ENCODE assay signal across 16 cellular contexts in the genomic region with DNA sequence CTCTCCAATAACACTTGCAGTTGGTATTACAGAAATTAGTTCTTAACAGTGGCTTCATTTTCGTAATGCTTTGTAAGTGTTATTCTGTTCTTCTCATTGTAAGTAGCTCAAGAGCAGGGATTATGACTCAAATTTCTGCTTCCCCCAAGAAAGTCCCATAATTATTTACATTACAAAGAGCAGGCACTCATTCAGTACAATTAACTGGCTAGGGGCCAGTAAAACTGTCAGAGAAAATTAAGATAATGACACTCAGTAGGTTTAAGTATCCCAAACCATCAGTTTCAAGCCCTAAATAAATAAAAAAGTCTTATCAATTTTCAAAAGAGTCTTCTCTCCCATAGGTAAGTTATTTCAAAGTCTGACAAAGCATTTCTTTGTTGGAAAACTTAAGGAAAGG.
"Had no signal": no experiment of that assay in that cellular context is flagged by ENCODE, and none has a peak within 500 bp of the region (broad histone marks: within the 10 kb centered on the region; RNA-seq: fewer than 3 reads in every experiment).

No MANE protein-coding gene starts in this region.

- H3K4me3 Mint-ChIP-seq: activated naive CD8-positive, alpha-beta T cell treated with anti-CD3 and anti-CD28 coated beads, Interleukin-2, amount 50 U/mL, for 24 hours; activated T-helper 17 cell treated with anti-CD3 and anti-CD28 coated beads, Interleukin-2, amount 50 U/mL, for 72 hours; nephron had no signal

- H3K27ac ChIP-seq: prostate gland had no signal

- H3K27me3 Mint-ChIP-seq: activated naive CD8-positive, alpha-beta T cell treated with anti-CD3 and anti-CD28 coated beads, Interleukin-2, amount 50 U/mL, for 24 hours; activated T-helper 17 cell treated with anti-CD3 and anti-CD28 coated beads, Interleukin-2, amount 50 U/mL, for 72 hours had no signal

- ATAC-seq: activated CD4-positive, CD25-positive, alpha-beta regulatory T cell treated with anti-CD3 and anti-CD28 coated beads, Interleukin-2, amount 50 U/mL, for 24 hours; activated naive CD8-positive, alpha-beta T cell treated with anti-CD3 and anti-CD28 coated beads, Interleukin-2, amount 50 U/mL, for 24 hours; activated T-helper 17 cell treated with anti-CD3 and anti-CD28 coated beads, Interleukin-2, amount 50 U/mL, for 72 hours; sciatic nerve; stimulated activated naive CD8-positive, alpha-beta T cell treated with anti-CD3 and anti-CD28 coated beads, Interleukin-15, Interleukin-2, amounts not matched to agents 100 U/mL and 50 U/mL, for 24 hours had no signal

- H3K4me3 ChIP-seq: prostate gland had no signal

- H3K4me1 Mint-ChIP-seq: activated naive CD8-positive, alpha-beta T cell treated with anti-CD3 and anti-CD28 coated beads, Interleukin-2, amount 50 U/mL, for 24 hours; activated T-helper 17 cell treated with anti-CD3 and anti-CD28 coated beads, Interleukin-2, amount 50 U/mL, for 72 hours; nephron had no signal

- DNase-seq: activated CD4-positive, alpha-beta T cell treated with anti-CD3 and anti-CD28 coated beads, Interleukin-2, amount 50 U/mL, for 4 hours; activated naive CD4-positive, alpha-beta T cell treated with Interleukin-2 at 50 U/mL for 16 hours; activated naive CD8-positive, alpha-beta T cell treated with anti-CD3 and anti-CD28 coated beads, Interleukin-2, amount 50 U/mL, for 24 hours; aorta; cerebellar nuclear complex; effector memory CD4-positive, alpha-beta T cell; head of caudate nucleus; kidney glomerular epithelial cell; stimulated activated naive CD8-positive, alpha-beta T cell treated with anti-CD3 and anti-CD28 coated beads, Interleukin-15, Interleukin-2, amounts not matched to agents 100 U/mL and 50 U/mL, for 24 hours; trophoblast cell had no signal

- FAIRE-seq: frontal cortex had no signal

- H3K27ac Mint-ChIP-seq: activated naive CD8-positive, alpha-beta T cell treated with anti-CD3 and anti-CD28 coated beads, Interleukin-2, amount 50 U/mL, for 24 hours; activated T-helper 17 cell treated with anti-CD3 and anti-CD28 coated beads, Interleukin-2, amount 50 U/mL, for 72 hours had no signal

- H3K36me3 ChIP-seq: prostate gland had no signal

- H3K9me3 Mint-ChIP-seq: activated naive CD8-positive, alpha-beta T cell treated with anti-CD3 and anti-CD28 coated beads, Interleukin-2, amount 50 U/mL, for 24 hours; activated T-helper 17 cell treated with anti-CD3 and anti-CD28 coated beads, Interleukin-2, amount 50 U/mL, for 72 hours; nephron had no signal

- H3K9me3 ChIP-seq: prostate gland had no signal

- H3K4me1 ChIP-seq: prostate gland had no signal
